In genomic region chr17:82217530-82218204, GRCh38 we compare ENCODE assay signal across 2 cellular contexts.
TF ChIP-seq lines count a peak whose summit lies in the region.

No MANE protein-coding gene starts in this region.

TF ChIP-seq in Ishikawa, 13 proteins besides CTCF, POLR2A, EP300 and RAD21 (continued from another document):
- TF ChIP-seq USF1 (IDR thresholded peaks at IDR 0.05) (no peak), FOXM1 (IDR thresholded peaks at IDR 0.05; ENCODE audit: borderline replicate concordance, low read depth) (no peak), CEBPB (IDR thresholded peaks at IDR 0.05) (0 out of 2 replicates have a peak, but pooled peaks have one; percentile 7), EGR1 (IDR thresholded peaks at IDR 0.05) (no peak), NFIC (IDR thresholded peaks at IDR 0.05) (no peak)
- TF ChIP-seq, protein P1, sequence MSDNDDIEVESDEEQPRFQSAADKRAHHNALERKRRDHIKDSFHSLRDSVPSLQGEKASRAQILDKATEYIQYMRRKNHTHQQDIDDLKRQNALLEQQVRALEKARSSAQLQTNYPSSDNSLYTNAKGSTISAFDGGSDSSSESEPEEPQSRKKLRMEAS (IDR thresholded peaks at IDR 0.05) = peak; percentile 57; the same call in 1 of the 2 replicates

TF ChIP-seq in GM23338, 12 proteins besides CTCF, POLR2A, EP300 and RAD21 (continued from another document):
- TF ChIP-seq ETS1 (IDR thresholded peaks at IDR 0.05) (no peak), EZH2phosphoT487 (IDR thresholded peaks at IDR 0.05; ENCODE audit: unreplicated experiment) (no peak), STAT1 (IDR thresholded peaks at IDR 0.05; ENCODE audit: unreplicated experiment) (no peak), NANOG (IDR thresholded peaks at IDR 0.05; ENCODE audit: borderline replicate concordance) (no peak), JUNB (IDR thresholded peaks at IDR 0.05; ENCODE audit: unreplicated experiment) (no peak), CREB1 (CRISPR knock-in tag; IDR thresholded peaks at IDR 0.05; ENCODE audit: low read depth) (no peak), REST (IDR thresholded peaks at IDR 0.05; ENCODE audit: unreplicated experiment) (no peak), ZNF114 (CRISPR knock-in tag; IDR thresholded peaks at IDR 0.05) (no peak)
TF ChIP-seq in GM23338: peak in this region for 0.
